In genomic region chr6:150668882-150669476, GRCh38 we compare ENCODE assay signal across 15 cellular contexts.
DNase-seq lines count a peak whose midpoint lies in the region; ATAC-seq and TF ChIP-seq lines count a peak whose summit lies in the region.
"Had no signal": no experiment of that assay in that cellular context is flagged by ENCODE, and none has a peak within 500 bp of the region (broad histone marks: within the 10 kb centered on the region; RNA-seq: fewer than 3 reads in every experiment).

No MANE protein-coding gene starts in this region.

- no peaks in the 10 kb centered on the region for H3K27me3 Mint-ChIP-seq in memory B cell
- H3K27me3 Mint-ChIP-seq: effector memory CD8-positive, alpha-beta T cell had no signal

- no peak for TF ChIP-seq POLR2A in spleen (IDR thresholded peaks at IDR 0.05)

- H3K9me3 Mint-ChIP-seq in memory B cell: no peaks in the 10 kb centered on the region
- H3K9me3 Mint-ChIP-seq: effector memory CD8-positive, alpha-beta T cell had no signal

- peak overlapping the region; percentile 77 for H3K27ac ChIP-seq in cingulate gyrus (ENCODE audit: low read depth, low read length)
- peak overlapping the region; percentile 2 to 78 (median 55) for H3K27ac ChIP-seq in spleen

- TF ChIP-seq CTCF in spleen (IDR thresholded peaks at IDR 0.05 in 8 of 11, conservative IDR thresholded peaks at IDR 0.05 in 3 of 11): no peak

- POLR2A ChIA-PET in HEK293T (lab: Yijun Ruan, JAX): no interaction called here

- DNase-seq in NCI-H2227 (lab: John Stamatoyannopoulos, UW; ENCODE audit: unreplicated experiment) (peak; percentile 22), memory B cell (ENCODE audit: low spot score in 2 of 2) (no peak), spleen (no peak), iPS-NIHi11 (ENCODE audit: low spot score) (no peak), NCI-H226 (no peak), HEK293T (ENCODE audit: extremely low spot score) (no peak)
- DNase-seq: effector memory CD8-positive, alpha-beta T cell; GDM1; GOT3; NCI-H187; T1000 had no signal

- H3K4me3 Mint-ChIP-seq in memory B cell: no peak overlapping the region
- H3K4me3 Mint-ChIP-seq: activated naive CD8-positive, alpha-beta T cell; CD14-positive monocyte had no signal

- H3K27ac Mint-ChIP-seq in memory B cell: peak overlapping the region; percentile 87
- H3K27ac Mint-ChIP-seq: activated naive CD8-positive, alpha-beta T cell; CD14-positive monocyte had no signal

- peaks cover 24% of the 10 kb centered on the region for H3K36me3 Mint-ChIP-seq in memory B cell
- H3K36me3 Mint-ChIP-seq: activated naive CD8-positive, alpha-beta T cell; CD14-positive monocyte had no signal

- CTCF ChIA-PET in HEK293T (lab: Yijun Ruan, JAX): interaction anchor here (0.6 to 1.3 kb wide), 5 partner anchors 8 to 588 kb away, joined by 3 to 10 read pairs (median 4); no protein-coding TSS in a partner anchor

- peaks cover 0 to 22% (median 1%) of the 10 kb centered on the region in 6 donors for H3K36me3 ChIP-seq in spleen

- intact Hi-C loops in spleen (cut with DNase I; ENCODE audit: low total_unique reads): no loop called here

- 76 to 80% (median 78%) methylated on average over 5 of the region's 5 CpGs for WGBS in spleen, 5 donors

- H3K4me1 Mint-ChIP-seq in memory B cell: peaks cover 38% of the 10 kb centered on the region
- H3K4me1 Mint-ChIP-seq: CD14-positive monocyte had no signal

- ATAC-seq in memory B cell (ENCODE audit: low read depth) (no peak), GM21576 (IDR thresholded peaks at IDR 0.05; ENCODE audit: unreplicated experiment) (no peak)
- ATAC-seq: effector memory CD8-positive, alpha-beta T cell had no signal

- H3K4me1 ChIP-seq in spleen: peaks cover 10 to 62% (median 37%) of the 10 kb centered on the region in 6 donors

- no peak overlapping the region for H3K4me3 ChIP-seq in spleen

- H3K9me3 ChIP-seq in spleen: no peaks in the 10 kb centered on the region

- H3K27me3 ChIP-seq in spleen (replicated peaks in 1 of 7): no peaks in the 10 kb centered on the region

TF ChIP-seq in HEK293T, 16 proteins besides CTCF, POLR2A, EP300 and RAD21:
- TF ChIP-seq ARNT (IDR thresholded peaks at IDR 0.05): no peak
- no peak for TF ChIP-seq HDGF (IDR thresholded peaks at IDR 0.05; ENCODE audit: borderline replicate concordance)
- no peak for TF ChIP-seq FOXK2 (IDR thresholded peaks at IDR 0.05)
- no peak for TF ChIP-seq FOXM1 (IDR thresholded peaks at IDR 0.05; ENCODE audit: borderline replicate concordance)
- no peak for TF ChIP-seq L3MBTL2 (conservative IDR thresholded peaks at IDR 0.05)
- TF ChIP-seq PKNOX1 (IDR thresholded peaks at IDR 0.05): no peak
TF ChIP-seq in HEK293T: peak in this region for 0.
